In genomic region chr2:8234757-8235374, GRCh38 we compare ENCODE assay signal across 1 cellular context.
TF ChIP-seq lines count a peak whose summit lies in the region.

No MANE protein-coding gene starts in this region.

TF ChIP-seq in GM12878, 131 proteins besides CTCF, POLR2A, EP300 and RAD21 (continued from another document and continues in another):
- TF ChIP-seq MYB (IDR thresholded peaks at IDR 0.05; ENCODE audit: borderline replicate concordance, low read depth, low read length) (no peak), DPF2 (IDR thresholded peaks at IDR 0.05) (peak; percentile 95), CREM (IDR thresholded peaks at IDR 0.05; ENCODE audit: low read depth) (peak; percentile 90), BHLHE40 (IDR thresholded peaks at IDR 0.05; ENCODE audit: borderline replicate concordance in 1 of 2, low read depth in 2 of 2, low read length in 1 of 2) (peak; percentile 82 to 91), ZNF687 (IDR thresholded peaks at IDR 0.05) (peak; percentile 74), MEF2B (IDR thresholded peaks at IDR 0.05; ENCODE audit: partially characterized antibody, poor library complexity, severe bottlenecking) (peak; percentile 77), POU2F2 (IDR thresholded peaks at IDR 0.05; ENCODE audit: borderline replicate concordance, low read depth, low read length) (peak; percentile 74; the same call in 2 of the 3 replicates), CBX5 (IDR thresholded peaks at IDR 0.05; ENCODE audit: low read depth) (0 out of 2 replicates have a peak, but pooled peaks have one; percentile 57), ATF7 (IDR thresholded peaks at IDR 0.05; ENCODE audit: low read depth) (peak; percentile 74; the same call in 1 of the 2 replicates), CHD1 (IDR thresholded peaks at IDR 0.05; ENCODE audit: low read depth, low read length) (no peak), MEF2A (IDR thresholded peaks at IDR 0.05; ENCODE audit: insufficient read depth, low read depth, low read length) (peak; percentile 86), SUPT20H (IDR thresholded peaks at IDR 0.05; ENCODE audit: borderline replicate concordance, control insufficient read depth, low read depth, low read length) (no peak), NKRF (conservative IDR thresholded peaks at IDR 0.05) (no peak), BCL3 (IDR thresholded peaks at IDR 0.05; ENCODE audit: borderline replicate concordance, insufficient read depth, low read depth, low read length, poor library complexity, severe bottlenecking) (peak; percentile 49), YBX1 (IDR thresholded peaks at IDR 0.05) (no peak), ZSCAN29 (IDR thresholded peaks at IDR 0.05) (0 out of 2 replicates have a peak, but pooled peaks have one; percentile 13), RCOR1 (conservative IDR thresholded peaks at IDR 0.05; ENCODE audit: low read depth, low read length) (no peak), TBL1XR1 (IDR thresholded peaks at IDR 0.05; ENCODE audit: low read depth, low read length) (peak; percentile 74), TCF3 (IDR thresholded peaks at IDR 0.05; ENCODE audit: borderline replicate concordance, insufficient read depth, low read depth, low read length) (peak; percentile 97), POLR2AphosphoS5 (IDR thresholded peaks at IDR 0.05; ENCODE audit: low read length) (no peak), IKZF2 (IDR thresholded peaks at IDR 0.05) (peak; percentile 90 to 94), IRF4 (IDR thresholded peaks at IDR 0.05; ENCODE audit: low read depth, low read length) (peak; percentile 91), BCL11A (IDR thresholded peaks at IDR 0.05; ENCODE audit: low read depth, low read length) (peak; percentile 95), ETV6 (conservative IDR thresholded peaks at IDR 0.05 in 1 of 2, IDR thresholded peaks at IDR 0.05 in 1 of 2; ENCODE audit: borderline replicate concordance in 1 of 2, low read depth in 1 of 2) (peak in 1 of 2 experiments; percentile 23; a peak in 1 of 4 replicates), RAD51 (IDR thresholded peaks at IDR 0.05) (0 out of 2 replicates have a peak, but pooled peaks have one; percentile 21), IKZF1 (conservative IDR thresholded peaks at IDR 0.05) (peak; percentile 93), HDAC6 (IDR thresholded peaks at IDR 0.05; ENCODE audit: unreplicated experiment) (no peak), NRF1 (conservative IDR thresholded peaks at IDR 0.05; ENCODE audit: low read depth, low read length) (no peak), RUNX3 (IDR thresholded peaks at IDR 0.05; ENCODE audit: low read length) (peak; percentile 98), PML (IDR thresholded peaks at IDR 0.05; ENCODE audit: low read length) (peak; percentile 77; the same call in 1 of the 2 replicates), EZH2 (IDR thresholded peaks at IDR 0.05; ENCODE audit: borderline replicate concordance, control insufficient read depth, low read depth, low read length) (no peak), SIN3A (IDR thresholded peaks at IDR 0.05; ENCODE audit: low read depth, low read length) (no peak), BMI1 (IDR thresholded peaks at IDR 0.05; ENCODE audit: borderline replicate concordance) (peak; percentile 69; the same call in 1 of the 2 replicates), SMC3 (IDR thresholded peaks at IDR 0.05; ENCODE audit: borderline replicate concordance, low read length) (0 out of 2 replicates have a peak, but pooled peaks have one; percentile 19), CHD2 (IDR thresholded peaks at IDR 0.05; ENCODE audit: borderline replicate concordance, low read depth, low read length) (peak; percentile 58; the same call in 1 of the 2 replicates), JUNB (IDR thresholded peaks at IDR 0.05) (peak; percentile 88), ZNF274 (IDR thresholded peaks at IDR 0.05; ENCODE audit: insufficient read depth, insufficient read length) (no peak), NR2F1 (conservative IDR thresholded peaks at IDR 0.05) (peak; percentile 99), PAX5 (IDR thresholded peaks at IDR 0.05; ENCODE audit: borderline replicate concordance, low read depth, low read length) (peak; percentile 97), LARP7 (IDR thresholded peaks at IDR 0.05) (no peak), BRCA1 (IDR thresholded peaks at IDR 0.05; ENCODE audit: low read depth, low read length) (no peak), CREB1 (IDR thresholded peaks at IDR 0.05; ENCODE audit: low read depth) (peak; percentile 67; the same call in 1 of the 2 replicates), SRF (IDR thresholded peaks at IDR 0.05; ENCODE audit: low read depth in 2 of 2, low read length in 2 of 2) (0 out of 4 replicates have a peak, but pooled peaks of 1 of the 2 experiments have one; percentile 25), MTA2 (IDR thresholded peaks at IDR 0.05; ENCODE audit: low read depth) (peak; percentile 93), MTA3 (IDR thresholded peaks at IDR 0.05; ENCODE audit: borderline replicate concordance, low read length) (peak; percentile 87; the same call in 1 of the 2 replicates), FOXM1 (IDR thresholded peaks at IDR 0.05; ENCODE audit: low read depth, low read length) (peak; percentile 97), NBN (IDR thresholded peaks at IDR 0.05) (peak; percentile 86), CEBPB (IDR thresholded peaks at IDR 0.05; ENCODE audit: borderline replicate concordance in 1 of 2, low read depth in 2 of 2, low read length in 2 of 2) (peak in 1 of 2 experiments; percentile 31; a peak in 1 of 4 replicates), ZBED1 (IDR thresholded peaks at IDR 0.05; ENCODE audit: borderline replicate concordance) (peak; percentile 78; the same call in 1 of the 2 replicates), POLR2AphosphoS2 (IDR thresholded peaks at IDR 0.05; ENCODE audit: low read depth, low read length) (no peak), SP1 (IDR thresholded peaks at IDR 0.05; ENCODE audit: low read depth, low read length) (peak; percentile 47), GATAD2B (conservative IDR thresholded peaks at IDR 0.05; ENCODE audit: low read depth) (peak; percentile 78; the same call in 1 of the 2 replicates), TCF12 (IDR thresholded peaks at IDR 0.05; ENCODE audit: low read depth, low read length) (peak; percentile 98), IRF5 (IDR thresholded peaks at IDR 0.05; ENCODE audit: borderline replicate concordance) (peak; percentile 79; the same call in 1 of the 2 replicates), JUND (IDR thresholded peaks at IDR 0.05; ENCODE audit: low read depth, low read length) (peak; percentile 89), ZZZ3 (IDR thresholded peaks at IDR 0.05; ENCODE audit: control insufficient read depth, insufficient read length, low read depth) (no peak)
- TF ChIP-seq, protein P1, sequence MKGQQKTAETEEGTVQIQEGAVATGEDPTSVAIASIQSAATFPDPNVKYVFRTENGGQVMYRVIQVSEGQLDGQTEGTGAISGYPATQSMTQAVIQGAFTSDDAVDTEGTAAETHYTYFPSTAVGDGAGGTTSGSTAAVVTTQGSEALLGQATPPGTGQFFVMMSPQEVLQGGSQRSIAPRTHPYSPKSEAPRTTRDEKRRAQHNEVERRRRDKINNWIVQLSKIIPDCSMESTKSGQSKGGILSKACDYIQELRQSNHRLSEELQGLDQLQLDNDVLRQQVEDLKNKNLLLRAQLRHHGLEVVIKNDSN (IDR thresholded peaks at IDR 0.05; ENCODE audit: borderline replicate concordance, extremely low read length, insufficient read depth, low read depth, low read length), result no peak
- TF ChIP-seq, protein P2, sequence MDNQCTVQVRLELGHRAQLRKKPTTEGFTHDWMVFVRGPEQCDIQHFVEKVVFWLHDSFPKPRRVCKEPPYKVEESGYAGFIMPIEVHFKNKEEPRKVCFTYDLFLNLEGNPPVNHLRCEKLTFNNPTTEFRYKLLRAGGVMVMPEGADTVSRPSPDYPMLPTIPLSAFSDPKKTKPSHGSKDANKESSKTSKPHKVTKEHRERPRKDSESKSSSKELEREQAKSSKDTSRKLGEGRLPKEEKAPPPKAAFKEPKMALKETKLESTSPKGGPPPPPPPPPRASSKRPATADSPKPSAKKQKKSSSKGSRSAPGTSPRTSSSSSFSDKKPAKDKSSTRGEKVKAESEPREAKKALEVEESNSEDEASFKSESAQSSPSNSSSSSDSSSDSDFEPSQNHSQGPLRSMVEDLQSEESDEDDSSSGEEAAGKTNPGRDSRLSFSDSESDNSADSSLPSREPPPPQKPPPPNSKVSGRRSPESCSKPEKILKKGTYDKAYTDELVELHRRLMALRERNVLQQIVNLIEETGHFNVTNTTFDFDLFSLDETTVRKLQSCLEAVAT (IDR thresholded peaks at IDR 0.05), result peak; percentile 85
- TF ChIP-seq, protein P3, sequence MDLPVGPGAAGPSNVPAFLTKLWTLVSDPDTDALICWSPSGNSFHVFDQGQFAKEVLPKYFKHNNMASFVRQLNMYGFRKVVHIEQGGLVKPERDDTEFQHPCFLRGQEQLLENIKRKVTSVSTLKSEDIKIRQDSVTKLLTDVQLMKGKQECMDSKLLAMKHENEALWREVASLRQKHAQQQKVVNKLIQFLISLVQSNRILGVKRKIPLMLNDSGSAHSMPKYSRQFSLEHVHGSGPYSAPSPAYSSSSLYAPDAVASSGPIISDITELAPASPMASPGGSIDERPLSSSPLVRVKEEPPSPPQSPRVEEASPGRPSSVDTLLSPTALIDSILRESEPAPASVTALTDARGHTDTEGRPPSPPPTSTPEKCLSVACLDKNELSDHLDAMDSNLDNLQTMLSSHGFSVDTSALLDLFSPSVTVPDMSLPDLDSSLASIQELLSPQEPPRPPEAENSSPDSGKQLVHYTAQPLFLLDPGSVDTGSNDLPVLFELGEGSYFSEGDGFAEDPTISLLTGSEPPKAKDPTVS (IDR thresholded peaks at IDR 0.05; ENCODE audit: low read depth, low read length), result no peak
- TF ChIP-seq, protein P4, sequence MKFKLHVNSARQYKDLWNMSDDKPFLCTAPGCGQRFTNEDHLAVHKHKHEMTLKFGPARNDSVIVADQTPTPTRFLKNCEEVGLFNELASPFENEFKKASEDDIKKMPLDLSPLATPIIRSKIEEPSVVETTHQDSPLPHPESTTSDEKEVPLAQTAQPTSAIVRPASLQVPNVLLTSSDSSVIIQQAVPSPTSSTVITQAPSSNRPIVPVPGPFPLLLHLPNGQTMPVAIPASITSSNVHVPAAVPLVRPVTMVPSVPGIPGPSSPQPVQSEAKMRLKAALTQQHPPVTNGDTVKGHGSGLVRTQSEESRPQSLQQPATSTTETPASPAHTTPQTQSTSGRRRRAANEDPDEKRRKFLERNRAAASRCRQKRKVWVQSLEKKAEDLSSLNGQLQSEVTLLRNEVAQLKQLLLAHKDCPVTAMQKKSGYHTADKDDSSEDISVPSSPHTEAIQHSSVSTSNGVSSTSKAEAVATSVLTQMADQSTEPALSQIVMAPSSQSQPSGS (IDR thresholded peaks at IDR 0.05; ENCODE audit: low read length), result peak; percentile 90
